8 cellular contexts compared by ENCODE assay signal in the genomic region with DNA sequence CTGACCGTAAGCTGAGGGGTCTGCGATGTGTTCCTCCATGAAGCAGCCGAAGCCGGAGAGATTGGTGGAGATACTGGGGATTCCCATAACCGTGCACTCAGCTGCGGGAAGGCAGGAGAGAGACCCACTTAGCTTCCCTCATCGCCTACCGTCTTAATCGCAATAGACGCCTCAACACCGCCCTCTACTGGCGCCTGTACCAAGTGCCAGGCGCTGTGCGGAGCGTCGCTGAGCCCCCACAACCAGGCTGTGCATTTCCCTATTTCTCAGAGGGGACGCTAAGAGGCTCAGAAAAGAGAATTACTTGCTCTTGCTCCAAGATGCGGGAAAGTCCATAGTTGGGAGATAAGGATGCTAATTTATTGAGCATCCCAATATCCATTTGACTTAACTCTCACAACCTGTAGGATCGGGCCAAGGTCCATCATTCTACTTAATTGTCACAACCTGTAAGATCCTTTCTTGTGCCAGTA. TPM values are rescaled to one million over a fixed set of nuclear protein-coding genes. Genes with fewer than 3 reads are reported as not detected.
DNase-seq lines count a peak whose midpoint lies in the region; ATAC-seq and TF ChIP-seq lines count a peak whose summit lies in the region.

No MANE protein-coding gene starts in this region.

- H3K79me2 ChIP-seq in osteoblast (ENCODE audit: insufficient read depth, low read length), result peaks cover 10% of the 10 kb centered on the region

- H3K4me1 ChIP-seq in CD8-positive, alpha-beta T cell (ENCODE audit: insufficient read depth, low read length), result peaks cover 10% of the 10 kb centered on the region
- H3K4me1 ChIP-seq in Panc1 (ENCODE audit: control insufficient read depth, insufficient read depth, low read length) (peaks cover 13% of the 10 kb centered on the region; the same call in 1 of the 2 replicates), osteoblast (ENCODE audit: insufficient read depth, low read length) (peaks cover 17% of the 10 kb centered on the region), transverse colon (peaks cover 15 to 22% (median 17%) of the 10 kb centered on the region in 4 donors)

- no peak overlapping the region for H3K4me3 Mint-ChIP-seq in CD8-positive, alpha-beta T cell
- H3K4me3 Mint-ChIP-seq in activated T-helper 1 cell treated with anti-CD3 and anti-CD28 coated beads, Interleukin-12 subunit alpha, Interleukin-12 subunit beta, Interleukin-2, Interleukin-4 antibody, amounts not matched to agents 30 ng/mL and 10 ng/mL and 1 ng/mL, durations not matched to agents 14 hours and 24 hours and 36 hours, result no peak overlapping the region

- no peaks in the 10 kb centered on the region for H3K27me3 ChIP-seq in CD8-positive, alpha-beta T cell (ENCODE audit: insufficient read depth, low read length)
- no peaks in the 10 kb centered on the region for H3K27me3 ChIP-seq in Panc1 (ENCODE audit: control insufficient read depth, insufficient read depth, low read length)
- no peaks in the 10 kb centered on the region for H3K27me3 ChIP-seq in osteoblast (ENCODE audit: insufficient read depth, low read length)
- no peaks in the 10 kb centered on the region for H3K27me3 ChIP-seq in transverse colon

- no TSS peak for BruUV-seq in Panc1 (replicated peaks; lab: Mats Ljungman, UMichigan)

- H3K4me1 Mint-ChIP-seq in CD8-positive, alpha-beta T cell (ENCODE audit: low read depth), result peaks cover 19% of the 10 kb centered on the region
- H3K4me1 Mint-ChIP-seq in activated T-helper 1 cell treated with anti-CD3 and anti-CD28 coated beads, Interleukin-12 subunit alpha, Interleukin-12 subunit beta, Interleukin-2, Interleukin-4 antibody, amounts not matched to agents 30 ng/mL and 10 ng/mL and 1 ng/mL, durations not matched to agents 14 hours and 24 hours and 36 hours (ENCODE audit: low read depth), result peaks cover 25% of the 10 kb centered on the region

- peaks cover 21% of the 10 kb centered on the region for H3K36me3 ChIP-seq in CD8-positive, alpha-beta T cell (ENCODE audit: insufficient read depth, low read length)
- peaks cover 2% of the 10 kb centered on the region for H3K36me3 ChIP-seq in Panc1 (ENCODE audit: control insufficient read depth, insufficient read depth, low read length)
- H3K36me3 ChIP-seq in osteoblast (ENCODE audit: insufficient read depth, low read length), result peaks cover 39% of the 10 kb centered on the region
- H3K36me3 ChIP-seq in transverse colon, result peaks cover 0 to 38% (median 13%) of the 10 kb centered on the region in 4 donors

- POLR2A ChIA-PET in CD8-positive, alpha-beta T cell (lab: Charles Lee), result interaction anchor here (0.6 to 1.5 kb wide), 4 partner anchors 23 to 129 kb away, joined by 3 to 8 read pairs (median 5); partner anchors contain the start of genes DHDH, GYS1, NUCB1 and RUVBL2
- POLR2A ChIA-PET in Panc1 (lab: Charles Lee), result interaction anchor here (0.5 kb wide), 1 partner anchor 10 kb away, joined by 3 read pairs; no protein-coding TSS in a partner anchor

- no peak overlapping the region for H3K27ac ChIP-seq in CD8-positive, alpha-beta T cell (ENCODE audit: low read depth, low read length)
- no peak overlapping the region for H3K27ac ChIP-seq in Panc1 (ENCODE audit: low read length)
- no peak overlapping the region for H3K27ac ChIP-seq in osteoblast (ENCODE audit: low read depth, low read length)
- no peak overlapping the region for H3K27ac ChIP-seq in transverse colon

- peak; percentile 91 for ATAC-seq in CD8-positive, alpha-beta T cell
- peak; percentile 86 for ATAC-seq in Panc1

- TF ChIP-seq POLR2A in transverse colon (IDR thresholded peaks at IDR 0.05), result no peak

- intact Hi-C loops in CD8-positive, alpha-beta T cell (cut with DNase I, micrococcal nuclease), result loop anchor here (1.0 to 2.0 kb wide), 7 partner anchors 70 to 324 kb away; partner anchors contain the start of genes CA11 (in 1 of the 2) and NUCB1 (in 1 of the 2)
- intact Hi-C loops in Panc1 (cut with micrococcal nuclease; ENCODE audit: unreplicated experiment) (loop anchor here (10.0 kb wide), 1 partner anchor 186 kb away; no protein-coding TSS in a partner anchor), transverse colon (cut with DNase I; ENCODE audit: low total_unique reads) (loop anchor here (10.0 kb wide), 1 partner anchor 176 kb away; no protein-coding TSS in a partner anchor)
- intact Hi-C loops in activated T-helper 1 cell treated with anti-CD3 and anti-CD28 coated beads, Interleukin-12 subunit alpha, Interleukin-12 subunit beta, Interleukin-2, Interleukin-4 antibody, amounts not matched to agents 30 ng/mL and 10 ng/mL and 1 ng/mL, durations not matched to agents 14 hours and 24 hours and 36 hours (cut with micrococcal nuclease), result loop anchor here (1.0 to 2.0 kb wide), 4 partner anchors 129 to 183 kb away; no protein-coding TSS in a partner anchor

- peaks cover 24% of the 10 kb centered on the region for H4K20me1 ChIP-seq in osteoblast (ENCODE audit: insufficient read depth, low read length)

- H3K4me2 ChIP-seq in osteoblast (ENCODE audit: insufficient read depth, low read length), result no peak overlapping the region

- H3K9me3 ChIP-seq in CD8-positive, alpha-beta T cell (ENCODE audit: low read length), result no peaks in the 10 kb centered on the region
- H3K9me3 ChIP-seq in Panc1 (ENCODE audit: control insufficient read depth, insufficient read depth, low read depth, low read length) (no peaks in the 10 kb centered on the region), osteoblast (ENCODE audit: low read depth, low read length) (no peaks in the 10 kb centered on the region), transverse colon (no peaks in the 10 kb centered on the region)

- WGBS in transverse colon (ENCODE audit: low coverage in 1 of 2), 2 donors, result 20 to 50% methylated on average over 2 to 19 of the region's 19 CpGs

- peak; percentile 84 for TF ChIP-seq CTCF in CD8-positive, alpha-beta T cell (IDR thresholded peaks at IDR 0.05)
- TF ChIP-seq CTCF in Panc1 (IDR thresholded peaks at IDR 0.05) (peak; percentile 91), fibroblast of the aortic adventitia (IDR thresholded peaks at IDR 0.05; ENCODE audit: insufficient read depth, low read length) (peak; percentile 93), osteoblast (IDR thresholded peaks at IDR 0.05; ENCODE audit: extremely low read depth, low read depth, low read length) (peak; percentile 94), transverse colon (IDR thresholded peaks at IDR 0.05) (peak; percentile 81 to 93 (median 92))

- in situ Hi-C loops in Panc1 (cut with HindIII; ENCODE audit: low pct_unique_long_range_greater_than_20kb, low sequenced_read_pairs), result no loop called here
- in situ Hi-C loops in transverse colon (cut with MboI; ENCODE audit: low pct_ligation_motif_present in 1 of 4, low pct_unique_long_range_greater_than_20kb in 1 of 4, low sequenced_read_pairs in 3 of 4), result loop anchor here in 1 of 4 donors (5.0 to 25.0 kb wide), 2 partner anchors 109 to 179 kb away; partner anchors contain the start of genes PLEKHA4 and PPP1R15A

- no peak overlapping the region for H3K4me3 ChIP-seq in CD8-positive, alpha-beta T cell (ENCODE audit: low read depth, low read length)
- H3K4me3 ChIP-seq in Panc1 (ENCODE audit: low read depth in 2 of 2, low read length in 2 of 2) (peak overlapping the region; percentile 14 to 45), fibroblast of the aortic adventitia (ENCODE audit: low read depth, low read length) (no peak overlapping the region), osteoblast (ENCODE audit: insufficient read depth, low read length) (no peak overlapping the region), transverse colon (no peak overlapping the region)

- CTCF ChIA-PET in CD8-positive, alpha-beta T cell (lab: Charles Lee), result interaction anchor here (0.6 to 6.2 kb wide), 46 partner anchors 9 to 1203 kb away, joined by 3 to 61 read pairs (median 4); partner anchors contain the start of genes BCAT2, DHDH, GYS1 and HSD17B14
- CTCF ChIA-PET in Panc1 (lab: Charles Lee), result interaction anchor here (0.5 to 1.4 kb wide), 14 partner anchors 9 to 255 kb away, joined by 3 to 11 read pairs (median 5); partner anchors contain the start of genes DHDH, GYS1 and RUVBL2

- no peak for TF ChIP-seq EP300 in transverse colon (IDR thresholded peaks at IDR 0.05; ENCODE audit: low read depth)

- no peaks in the 10 kb centered on the region for H3K9me3 Mint-ChIP-seq in CD8-positive, alpha-beta T cell
- H3K9me3 Mint-ChIP-seq in activated T-helper 1 cell treated with anti-CD3 and anti-CD28 coated beads, Interleukin-12 subunit alpha, Interleukin-12 subunit beta, Interleukin-2, Interleukin-4 antibody, amounts not matched to agents 30 ng/mL and 10 ng/mL and 1 ng/mL, durations not matched to agents 14 hours and 24 hours and 36 hours, result no peaks in the 10 kb centered on the region

- peaks cover 53% of the 10 kb centered on the region for H3K36me3 Mint-ChIP-seq in CD8-positive, alpha-beta T cell
- H3K36me3 Mint-ChIP-seq in activated T-helper 1 cell treated with anti-CD3 and anti-CD28 coated beads, Interleukin-12 subunit alpha, Interleukin-12 subunit beta, Interleukin-2, Interleukin-4 antibody, amounts not matched to agents 30 ng/mL and 10 ng/mL and 1 ng/mL, durations not matched to agents 14 hours and 24 hours and 36 hours (ENCODE audit: low read depth), result peaks cover 30% of the 10 kb centered on the region

- peak; percentile 67 to 91 (median 82) for DNase-seq in CD8-positive, alpha-beta T cell
- DNase-seq in HUDEP-2 (lab: John Stamatoyannopoulos, UW; ENCODE audit: unreplicated experiment in 76 of 76) (peak in 66 of 76 experiments; percentile 30 to 93 (median 74)), Panc1 (ENCODE audit: low read depth, low spot score) (no peak), fibroblast of the aortic adventitia (ENCODE audit: low read depth) (peak; percentile 87), osteoblast (ENCODE audit: insufficient read length, low spot score, missing footprints) (peak; percentile 94), transverse colon (peak; percentile 86), SKM-1 (lab: John Stamatoyannopoulos, UW; ENCODE audit: unreplicated experiment) (no peak)
- DNase-seq in activated T-helper 1 cell treated with anti-CD3 and anti-CD28 coated beads, Interleukin-12 subunit alpha, Interleukin-12 subunit beta, Interleukin-2, Interleukin-4 antibody, amounts not matched to agents 30 ng/mL and 10 ng/mL and 1 ng/mL, durations not matched to agents 14 hours and 24 hours and 36 hours (ENCODE audit: low spot score), result peak; percentile 72

- no peaks in the 10 kb centered on the region for H3K27me3 Mint-ChIP-seq in CD8-positive, alpha-beta T cell (ENCODE audit: low read depth)
- no peaks in the 10 kb centered on the region for H3K27me3 Mint-ChIP-seq in activated T-helper 1 cell treated with anti-CD3 and anti-CD28 coated beads, Interleukin-12 subunit alpha, Interleukin-12 subunit beta, Interleukin-2, Interleukin-4 antibody, amounts not matched to agents 30 ng/mL and 10 ng/mL and 1 ng/mL, durations not matched to agents 14 hours and 24 hours and 36 hours (ENCODE audit: insufficient read depth)

- no peak overlapping the region for H2AFZ ChIP-seq in osteoblast (ENCODE audit: low read length)

- no peak overlapping the region for H3K27ac Mint-ChIP-seq in CD8-positive, alpha-beta T cell
- peak overlapping the region; percentile 41 for H3K27ac Mint-ChIP-seq in activated T-helper 1 cell treated with anti-CD3 and anti-CD28 coated beads, Interleukin-12 subunit alpha, Interleukin-12 subunit beta, Interleukin-2, Interleukin-4 antibody, amounts not matched to agents 30 ng/mL and 10 ng/mL and 1 ng/mL, durations not matched to agents 14 hours and 24 hours and 36 hours

RNA-seq across cellular contexts. Expression of gene FTL, which starts 5.8 kb away (rescaled TPM):
- total RNA-seq in CD8-positive, alpha-beta T cell, result 100 to 1,000 TPM; 665 to 668 TPM
- total RNA-seq in Panc1 (2021; ENCODE audit: unreplicated experiment) (1,332 TPM), fibroblast of the aortic adventitia (ENCODE audit: low replicate concordance) (5,494 and 8,302 TPM in 2 replicates), osteoblast (3,966 and 4,197 TPM in 2 replicates), transverse colon (1,000 to 10,000 TPM; 3,057 to 3,935 (median 3,837) TPM)
- 1,550 TPM for polyA plus RNA-seq in Panc1 (2012; ENCODE audit: insufficient read length)
- total RNA-seq in activated T-helper 1 cell treated with anti-CD3 and anti-CD28 coated beads, Interleukin-12 subunit alpha, Interleukin-12 subunit beta, Interleukin-2, Interleukin-4 antibody, amounts not matched to agents 30 ng/mL and 10 ng/mL and 1 ng/mL, durations not matched to agents 14 hours and 24 hours and 36 hours, result 651 and 662 TPM in 2 replicates

RNA-seq across cellular contexts. Expression of gene BAX, which starts 16.3 kb away (rescaled TPM):
- 10 to 100 TPM; 55.7 to 57.4 TPM for total RNA-seq in CD8-positive, alpha-beta T cell
- total RNA-seq in Panc1 (2021; ENCODE audit: unreplicated experiment) (100 TPM), fibroblast of the aortic adventitia (ENCODE audit: low replicate concordance) (15.5 and 45.8 TPM in 2 replicates), osteoblast (78.4 and 78.9 TPM in 2 replicates), transverse colon (100 to 1,000 TPM in 2 of 4 donors, 10 to 100 TPM in 2; 74.5 to 152 (median 112) TPM)
- 133 TPM for polyA plus RNA-seq in Panc1 (2012; ENCODE audit: insufficient read length)
- total RNA-seq in activated T-helper 1 cell treated with anti-CD3 and anti-CD28 coated beads, Interleukin-12 subunit alpha, Interleukin-12 subunit beta, Interleukin-2, Interleukin-4 antibody, amounts not matched to agents 30 ng/mL and 10 ng/mL and 1 ng/mL, durations not matched to agents 14 hours and 24 hours and 36 hours, result 292 and 295 TPM in 2 replicates

RNA-seq across cellular contexts. Expression of gene GYS1, which starts 22.1 kb away (rescaled TPM):
- 10 to 100 TPM in 1 of 2 experiments, 1 to 10 TPM in 1; 9.5 to 11.9 TPM for total RNA-seq in CD8-positive, alpha-beta T cell
- total RNA-seq in Panc1 (2021; ENCODE audit: unreplicated experiment) (20.2 TPM), fibroblast of the aortic adventitia (ENCODE audit: low replicate concordance) (5.5 and 38.6 TPM in 2 replicates), osteoblast (25.6 and 44.5 TPM in 2 replicates), transverse colon (100 to 1,000 TPM in 1 of 4 donors, 10 to 100 TPM in 3; 31.8 to 107 (median 40.9) TPM)
- 31.7 TPM for polyA plus RNA-seq in Panc1 (2012; ENCODE audit: insufficient read length)
- total RNA-seq in activated T-helper 1 cell treated with anti-CD3 and anti-CD28 coated beads, Interleukin-12 subunit alpha, Interleukin-12 subunit beta, Interleukin-2, Interleukin-4 antibody, amounts not matched to agents 30 ng/mL and 10 ng/mL and 1 ng/mL, durations not matched to agents 14 hours and 24 hours and 36 hours, result 71.2 and 77.1 TPM in 2 replicates

RNA-seq across cellular contexts. Expression of gene RUVBL2, which starts 22.7 kb away (rescaled TPM):
- total RNA-seq in CD8-positive, alpha-beta T cell, result 10 to 100 TPM; 10.5 to 11.5 TPM
- total RNA-seq in Panc1 (2021; ENCODE audit: unreplicated experiment), result 170 TPM
- 236 TPM for polyA plus RNA-seq in Panc1 (2012; ENCODE audit: insufficient read length)
- 172 and 175 TPM in 2 replicates for total RNA-seq in activated T-helper 1 cell treated with anti-CD3 and anti-CD28 coated beads, Interleukin-12 subunit alpha, Interleukin-12 subunit beta, Interleukin-2, Interleukin-4 antibody, amounts not matched to agents 30 ng/mL and 10 ng/mL and 1 ng/mL, durations not matched to agents 14 hours and 24 hours and 36 hours
- 16.3 and 119 TPM in 2 replicates for total RNA-seq in fibroblast of the aortic adventitia (ENCODE audit: low replicate concordance)
- total RNA-seq in osteoblast, result 113 and 122 TPM in 2 replicates
- 10 to 100 TPM; 48.6 to 66.9 (median 59.4) TPM for total RNA-seq in transverse colon

RNA-seq across cellular contexts. Expression of gene DHDH, which starts 37.5 kb away (rescaled TPM):
- 1 to 10 TPM in 1 of 2 experiments, under 1 TPM in 1; 0.68 to 1.0 TPM for total RNA-seq in CD8-positive, alpha-beta T cell
- total RNA-seq in Panc1 (2021; ENCODE audit: unreplicated experiment) (0.85 TPM), fibroblast of the aortic adventitia (ENCODE audit: low replicate concordance) (not detected in 2 replicates), osteoblast (0.29 and 0.36 TPM in 2 replicates), transverse colon (1 to 10 TPM in 2 of 4 donors, not detected in 2; 3.4 to 4.9 TPM)
- 0.58 TPM for polyA plus RNA-seq in Panc1 (2012; ENCODE audit: insufficient read length)
- total RNA-seq in activated T-helper 1 cell treated with anti-CD3 and anti-CD28 coated beads, Interleukin-12 subunit alpha, Interleukin-12 subunit beta, Interleukin-2, Interleukin-4 antibody, amounts not matched to agents 30 ng/mL and 10 ng/mL and 1 ng/mL, durations not matched to agents 14 hours and 24 hours and 36 hours, result not detected in 2 replicates

Comparison
In these comparisons a context has a peak if more than half of its experiments do, and no peak if none do; other contexts are left out.
1. DNase-seq: peak in CD8-positive, alpha-beta T cell (7 of 7), HUDEP-2 (66 of 76), activated T-helper 1 cell treated with anti-CD3 and anti-CD28 coated beads, Interleukin-12 subunit alpha, Interleukin-12 subunit beta, Interleukin-2, Interleukin-4 antibody, amounts not matched to agents 30 ng/mL and 10 ng/mL and 1 ng/mL, durations not matched to agents 14 hours and 24 hours and 36 hours (single experiment), fibroblast of the aortic adventitia (single experiment), osteoblast (single experiment) and transverse colon (single experiment); none in Panc1 (single experiment) and SKM-1 (single experiment).
2. H3K4me3 ChIP-seq: peak in Panc1 (2 of 2); none in CD8-positive, alpha-beta T cell (single experiment), fibroblast of the aortic adventitia (single experiment), osteoblast (single experiment) and transverse colon (0 of 4).
3. Peak in every context shown above with its lines, with median percentiles within 50 percentile points of each other: CTCF ChIP-seq.